Comparison of ENCODE assay signal across 19 cellular contexts in the genomic region with DNA sequence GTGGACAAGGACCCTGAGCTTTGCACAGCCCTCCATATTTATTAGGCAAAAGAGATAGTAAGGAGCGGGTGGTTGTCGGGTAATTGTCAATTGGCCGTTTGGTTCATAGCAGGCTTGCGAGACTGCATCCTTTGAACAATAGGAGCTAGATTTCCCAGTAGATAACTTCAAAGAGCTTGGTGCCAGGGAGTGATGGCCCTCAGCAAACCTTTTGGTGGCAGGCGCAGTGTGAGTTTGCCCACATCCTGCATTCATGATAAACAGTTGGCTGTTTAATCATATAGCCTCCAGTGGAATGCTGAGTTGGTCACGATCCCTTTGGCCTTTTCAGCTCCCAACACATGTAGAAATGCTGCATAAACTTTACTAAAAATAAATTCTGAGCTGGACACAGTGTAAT.
"Had no signal": no experiment of that assay in that cellular context is flagged by ENCODE, and none has a peak within 500 bp of the region (broad histone marks: within the 10 kb centered on the region; RNA-seq: fewer than 3 reads in every experiment).

No MANE protein-coding gene starts in this region.

- H3K36me3 ChIP-seq: gastrocnemius medialis, lower lobe of right lung, prostate gland, right atrium auricular region, thyroid gland had no signal

- H3K4me3 ChIP-seq: gastrocnemius medialis, lower lobe of right lung, prostate gland, right atrium auricular region, smooth muscle cell, thyroid gland had no signal

- H3K4me2 ChIP-seq: smooth muscle cell had no signal

- H3K27ac ChIP-seq: gastrocnemius medialis, lower lobe of right lung, prostate gland, right atrium auricular region, thyroid gland had no signal

- ATAC-seq: effector memory CD8-positive, alpha-beta T cell; gastrocnemius medialis; left ventricle myocardium superior; lower lobe of right lung; naive thymus-derived CD8-positive, alpha-beta T cell; sciatic nerve; stimulated activated naive CD8-positive, alpha-beta T cell treated with anti-CD3 and anti-CD28 coated beads, Interleukin-15, amount 100 ng/mL, for 72 hours had no signal

- H3K27me3 ChIP-seq: gastrocnemius medialis, right atrium auricular region, thyroid gland had no signal

- H3K4me1 ChIP-seq: gastrocnemius medialis, lower lobe of right lung, prostate gland, right atrium auricular region, thyroid gland had no signal

- H3K9me3 ChIP-seq: gastrocnemius medialis, lower lobe of right lung, prostate gland, right atrium auricular region, thyroid gland had no signal

- DNase-seq: cortex of kidney; effector memory CD8-positive, alpha-beta T cell; gastrocnemius medialis; left ventricle myocardium superior; lower lobe of right lung; naive thymus-derived CD8-positive, alpha-beta T cell; nephron progenitor cell; nucleus accumbens; stimulated activated CD4-positive, alpha-beta T cell treated with anti-CD3 and anti-CD28 coated beads, Interleukin-12 subunit alpha, Interleukin-12 subunit beta, amount 100 ng/mL, for 4 hours; stimulated activated CD4-positive, alpha-beta T cell treated with anti-CD3 and anti-CD28 coated beads, Interleukin-1b, Interleukin-23, amount 100 ng/mL, for 48 hours; stimulated activated CD4-positive, alpha-beta T cell treated with anti-CD3 and anti-CD28 coated beads, Interleukin-4, amount 100 ng/mL, for 1 hour; stimulated activated CD8-positive, alpha-beta memory T cell treated with anti-CD3 and anti-CD28 coated beads, Interleukin-4, amount 100 ng/mL, for 48 hours; stimulated activated naive CD4-positive, alpha-beta T cell; stimulated activated naive CD8-positive, alpha-beta T cell treated with anti-CD3 and anti-CD28 coated beads, Interleukin-15, amount 100 ng/mL, for 72 hours; thyroid gland had no signal
